In genomic region chr7:72963056-72963455, GRCh38 we compare ENCODE assay signal across 1 cellular context. TPM values are rescaled to one million over a fixed set of nuclear protein-coding genes. Genes with fewer than 3 reads are reported as not detected.
"Had no signal": no experiment of that assay in that cellular context is flagged by ENCODE, and none has a peak within 500 bp of the region (broad histone marks: within the 10 kb centered on the region; RNA-seq: fewer than 3 reads in every experiment).

No MANE protein-coding gene starts in this region.

RNA-seq across cellular contexts. Expression of gene TRIM74, which starts 6.2 kb away (rescaled TPM):
- total RNA-seq: G401 had no signal
